ENCODE assay signal across 23 cellular contexts in genomic region chr12:53480425-53481107, GRCh38. TPM values are rescaled to one million over a fixed set of nuclear protein-coding genes. Genes with fewer than 3 reads are reported as not detected.
DNase-seq lines count a peak whose midpoint lies in the region; ATAC-seq, FAIRE-seq and TF ChIP-seq lines count a peak whose summit lies in the region.
"Had no signal": no experiment of that assay in that cellular context is flagged by ENCODE, and none has a peak within 500 bp of the region (broad histone marks: within the 10 kb centered on the region; RNA-seq: fewer than 3 reads in every experiment).

No MANE protein-coding gene starts in this region.

- H2BK15ac ChIP-seq in neuronal stem cell (ENCODE audit: low read length), result no peak overlapping the region

- BruUV-seq in K562 (replicated peaks; lab: Mats Ljungman, UMichigan), result no TSS peak

- peak; percentile 35 for DNase-seq in ELR (ENCODE audit: low read depth)
- no peak for DNase-seq in K562 (ENCODE audit: extremely low read depth in 1 of 4, low spot score in 3 of 4)
- DNase-seq in neuronal stem cell (ENCODE audit: low spot score), result no peak
- DNase-seq in cortex of kidney (lab: John Stamatoyannopoulos, UW), result no peak
- no peak for DNase-seq in T-cell
- DNase-seq in HUDEP-2 (lab: John Stamatoyannopoulos, UW; ENCODE audit: unreplicated experiment in 76 of 76), result no peak
- DNase-seq: activated CD4-positive, alpha-beta T cell treated with anti-CD3 and anti-CD28 coated beads for 48 hours; activated CD8-positive, alpha-beta memory T cell treated with anti-CD3 and anti-CD28 coated beads, Interleukin-2, amount 50 U/mL, for 4 hours; activated naive CD4-positive, alpha-beta T cell treated with anti-CD3 and anti-CD28 coated beads, Interleukin-2, amount 50 U/mL, for 16 hours; DND-41; H7; KBM-7; NCI-H2107; NCI-H524 treated with DMSO at 0.1 percent for 48 hours; stimulated activated naive CD4-positive, alpha-beta T cell treated with Interleukin-2 at 50 U/mL for 16 hours; upper lobe of left lung had no signal

- TF ChIP-seq CTCF in KMS-11 (conservative IDR thresholded peaks at IDR 0.05; ENCODE audit: low read depth, low read length), result 0 out of 2 replicates have a peak, but pooled peaks have one; percentile 13
- TF ChIP-seq CTCF in K562 (IDR thresholded peaks at IDR 0.05 in 2 of 3, conservative IDR thresholded peaks at IDR 0.05 in 1 of 3; ENCODE audit: insufficient read depth in 2 of 3, low read depth in 1 of 3, low read length in 3 of 3), result no peak

- H3K4me2 ChIP-seq in KMS-11, result peak overlapping the region; percentile 86
- H3K4me2 ChIP-seq in K562 (ENCODE audit: insufficient read depth, low read length), result no peak overlapping the region
- no peak overlapping the region for H3K4me2 ChIP-seq in neuronal stem cell (ENCODE audit: insufficient read depth, low read length, poor library complexity, severe bottlenecking)

- no peak overlapping the region for H2BK12ac ChIP-seq in neuronal stem cell (ENCODE audit: low read length)

- WGBS in K562 (ENCODE audit: insufficient coverage, low coverage, missing lambda C conversion rate), result 56% methylated on average over 6 of the region's 7 CpGs
- WGBS in neuronal stem cell (ENCODE audit: extremely low coverage in 2 of 2, insufficient read length in 2 of 2, insufficient replicate concordance in 1 of 2), 2 donors, result no CpG with 5 or more reads among the region's 7 CpGs

- H3K4me3 ChIP-seq in KMS-11 (IDR thresholded peaks at IDR 0.05; ENCODE audit: insufficient read depth, low read depth, low read length), result no peak overlapping the region
- no peak overlapping the region for H3K4me3 ChIP-seq in K562
- H3K4me3 ChIP-seq in neuronal stem cell (ENCODE audit: low read length in 2 of 2), result no peak overlapping the region
- H3K4me3 ChIP-seq: upper lobe of left lung had no signal

- no peak overlapping the region for H3K4me3 Mint-ChIP-seq in T-cell

- H3K36me3 ChIP-seq in KMS-11 (ENCODE audit: insufficient read depth), result peaks cover 64% of the 10 kb centered on the region
- peaks cover 94% of the 10 kb centered on the region for H3K36me3 ChIP-seq in K562 (ENCODE audit: control insufficient read depth, insufficient read depth, low read length)
- H3K36me3 ChIP-seq in neuronal stem cell (replicated peaks in 1 of 2; ENCODE audit: control insufficient read depth in 2 of 2, insufficient read depth in 2 of 2, low read length in 2 of 2), result peaks cover 62 to 97% of the 10 kb centered on the region in 2 donors

- TF ChIP-seq POLR2A in K562 (conservative IDR thresholded peaks at IDR 0.05), result peak; percentile 37

- H3K27ac ChIP-seq in KMS-11 (peak overlapping the region; percentile 33; the same call in 1 of the 2 replicates), K562 (ENCODE audit: extremely low read depth, low read depth, low read length) (no peak overlapping the region), neuronal stem cell (replicated peaks; ENCODE audit: low read length) (peak overlapping the region; percentile 56)

- no peak for TF ChIP-seq EP300 in K562 (IDR thresholded peaks at IDR 0.05; ENCODE audit: low read length)

- H3K79me1 ChIP-seq in neuronal stem cell (ENCODE audit: low read depth, low read length), result peaks cover 2% of the 10 kb centered on the region

- no peak for FAIRE-seq in K562 (lab: Jason Lieb, UNC)
- FAIRE-seq: endometrium, TTC549 had no signal

- H3K79me2 ChIP-seq in KMS-11 (ENCODE audit: insufficient read depth, low read depth) (peaks cover 49% of the 10 kb centered on the region), K562 (ENCODE audit: control insufficient read depth, insufficient read depth, low read length) (peaks cover 24% of the 10 kb centered on the region)

- peaks cover 29% of the 10 kb centered on the region for H3K36me3 Mint-ChIP-seq in T-cell

- H2AFZ ChIP-seq in KMS-11 (ENCODE audit: low read depth), result no peak overlapping the region
- no peak overlapping the region for H2AFZ ChIP-seq in K562 (ENCODE audit: low read depth, low read length)
- H2AFZ ChIP-seq in neuronal stem cell (ENCODE audit: low read length), result no peak overlapping the region

- H3K9me3 Mint-ChIP-seq in T-cell, result no peaks in the 10 kb centered on the region

- H4K20me1 ChIP-seq in KMS-11 (ENCODE audit: insufficient read depth), result peaks cover 34% of the 10 kb centered on the region
- H4K20me1 ChIP-seq in K562 (replicated peaks; ENCODE audit: control insufficient read depth, insufficient read depth, low read length), result peaks cover 25% of the 10 kb centered on the region

- no peak overlapping the region for H4K91ac ChIP-seq in neuronal stem cell (ENCODE audit: low read depth, low read length, poor library complexity)

- no peak overlapping the region for H3K14ac ChIP-seq in neuronal stem cell (ENCODE audit: low read length)

- no peak overlapping the region for H3K4ac ChIP-seq in neuronal stem cell (ENCODE audit: low read length)

- H3K23ac ChIP-seq in neuronal stem cell (ENCODE audit: low read depth, low read length, poor library complexity), result no peak overlapping the region

- no peak for TF ChIP-seq RAD21 in K562 (CRISPR knock-in tag; conservative IDR thresholded peaks at IDR 0.05 in 1 of 2, IDR thresholded peaks at IDR 0.05 in 1 of 2)

- no peak overlapping the region for H2BK120ac ChIP-seq in neuronal stem cell (ENCODE audit: low read depth, low read length)

- CTCF ChIA-PET in K562 (lab: Yijun Ruan, JAX; ENCODE audit: low intra/inter-chr PET ratio) (no interaction called here), T-cell (lab: Charles Lee) (interaction anchor here in 1 of 2 donors (1.1 kb wide), 1 partner anchor 17 kb away, joined by 3 read pairs; no protein-coding TSS in a partner anchor)

- H3K9ac ChIP-seq in KMS-11 (no peak overlapping the region), K562 (ENCODE audit: insufficient read depth in 1 of 2, low read depth in 2 of 2, low read length in 2 of 2) (no peak overlapping the region), neuronal stem cell (ENCODE audit: low read depth, low read length, poor library complexity) (no peak overlapping the region)

- in situ Hi-C loops in K562 (cut with MboI), result no loop called here

- POLR2A ChIA-PET in K562 (lab: Yijun Ruan, JAX) (interaction anchor here (1.9 to 7.1 kb wide), 5 partner anchors 9 to 21 kb away, joined by 11 to 99 read pairs (median 18); partner anchors contain the start of gene TARBP2), T-cell (lab: Charles Lee) (no interaction called here)

- H4K8ac ChIP-seq in neuronal stem cell (ENCODE audit: low read depth, low read length), result no peak overlapping the region

- no peaks in the 10 kb centered on the region for H3K27me3 Mint-ChIP-seq in T-cell

- H3K9me1 ChIP-seq in K562 (ENCODE audit: control insufficient read depth, insufficient read depth, low read length), result peaks cover 3% of the 10 kb centered on the region

- H3K9me3 ChIP-seq in K562 (replicated peaks; ENCODE audit: control insufficient read depth, insufficient read depth, low read depth, low read length), result no peaks in the 10 kb centered on the region
- no peaks in the 10 kb centered on the region for H3K9me3 ChIP-seq in neuronal stem cell (replicated peaks in 1 of 2; ENCODE audit: control insufficient read depth in 2 of 2, insufficient read depth in 1 of 2, low read depth in 1 of 2, low read length in 2 of 2)
- H3K9me3 ChIP-seq: upper lobe of left lung had no signal

- H3K27ac Mint-ChIP-seq in T-cell, result peak overlapping the region in 1 of 2 donors; percentile 31

- H2AK5ac ChIP-seq in neuronal stem cell (ENCODE audit: low read depth, low read length), result no peak overlapping the region

- ATAC-seq in K562 (no peak), GM21723 (IDR thresholded peaks at IDR 0.05; ENCODE audit: unreplicated experiment) (no peak), T-cell (replicated peaks in 1 of 4) (no peak)

- no peak overlapping the region for H2BK5ac ChIP-seq in neuronal stem cell (ENCODE audit: low read length)

- no peak overlapping the region for H3K18ac ChIP-seq in neuronal stem cell (ENCODE audit: low read length)

- H3K4me1 Mint-ChIP-seq in T-cell, result peaks cover 13 to 23% (median 15%) of the 10 kb centered on the region in 3 donors

- intact Hi-C loops in K562 (cut with micrococcal nuclease), result no loop called here

- H3K27me3 ChIP-seq in KMS-11 (ENCODE audit: insufficient read depth, low read depth), result no peaks in the 10 kb centered on the region
- no peaks in the 10 kb centered on the region for H3K27me3 ChIP-seq in K562 (ENCODE audit: control insufficient read depth in 2 of 2, insufficient read depth in 2 of 2, low read length in 2 of 2)
- H3K27me3 ChIP-seq in neuronal stem cell (ENCODE audit: control insufficient read depth in 3 of 3, insufficient read depth in 3 of 3, low read depth in 1 of 3, low read length in 3 of 3), result no peaks in the 10 kb centered on the region
- H3K27me3 ChIP-seq: upper lobe of left lung had no signal

- H3K4me1 ChIP-seq in KMS-11 (ENCODE audit: low read depth, poor library complexity, severe bottlenecking) (peaks cover 67% of the 10 kb centered on the region), K562 (replicated peaks in 1 of 2; ENCODE audit: control insufficient read depth in 2 of 2, insufficient read depth in 2 of 2, low read length in 2 of 2) (peaks cover 0 to 8% of the 10 kb centered on the region in 2 experiments; a peak in 3 of 5 replicates), neuronal stem cell (ENCODE audit: control insufficient read depth in 2 of 2, insufficient read depth in 1 of 2, low read depth in 1 of 2, low read length in 2 of 2) (peaks cover 5 to 13% of the 10 kb centered on the region in 2 donors)

RNA-seq across cellular contexts. Expression of gene MAP3K12, which starts 18.7 kb away (rescaled TPM):
- total RNA-seq in K562 (2011; cell fraction: chromatin; rRNA removed; ENCODE audit: low replicate concordance), result 10.8 and 23.0 TPM in 2 replicates
- 12.2 and 17.2 TPM in 2 replicates for total RNA-seq in K562 (2011; cell fraction: nucleolus; rRNA removed)
- total RNA-seq in K562 (2011; cell fraction: nucleoplasm; rRNA removed), result 9.6 and 12.4 TPM in 2 replicates
- 1.1 and 1.3 TPM in 2 replicates for total RNA-seq in K562 (2014; rRNA removed)
- 0.93 and 1.1 TPM in 2 replicates for total RNA-seq in K562 (2014; rRNA removed; fragmentation: Illumina TruSeq; extraction: Trizol)
- total RNA-seq in K562 (2015; rRNA removed; fragmentation: Illumina TruSeq; extraction: Trizol), result 1.6 and 1.9 TPM in 2 replicates
- total RNA-seq in K562 (2021), result 2.1 and 2.6 TPM in 2 replicates
- polyA plus RNA-seq in K562 (2011; rRNA removed), result 1.7 and 2.2 TPM in 2 replicates
- 1.7 and 3.8 TPM in 2 replicates for polyA plus RNA-seq in K562 (2011; cell fraction: cytosol; rRNA removed)
- 15.6 and 23.0 TPM in 2 replicates for polyA plus RNA-seq in K562 (2011; cell fraction: nucleus; rRNA removed)
- polyA plus RNA-seq in K562 (2012), result 4.6 and 6.4 TPM in 2 replicates
- 1.3 and 1.8 TPM in 2 replicates for polyA plus RNA-seq in K562 (2014; fragmentation: Illumina TruSeq; extraction: Trizol)
- under 1 TPM; 0.10 to 0.46 TPM for polyA plus RNA-seq in K562 (2014; fragmentation: Nextera tagmentation; extraction: Ambion mirVana)
- 1.1 and 2.4 TPM in 2 replicates for polyA plus RNA-seq in K562 (2014; rRNA removed)
- 1.8 and 2.8 TPM in 2 replicates for polyA minus RNA-seq in K562 (2011; rRNA and poly(A)+ RNA removed)
- polyA minus RNA-seq in K562 (2011; cell fraction: cytosol; rRNA and poly(A)+ RNA removed), result 1.4 and 1.5 TPM in 2 replicates
- 3.4 TPM in 2 replicates for polyA minus RNA-seq in K562 (2011; cell fraction: nucleus; rRNA and poly(A)+ RNA removed)
- 20.6 TPM for polyA plus RNA-seq in neuronal stem cell (2013, experiment 1 of 2)
- 19.7 TPM for polyA plus RNA-seq in neuronal stem cell (2013, experiment 2 of 2)
- 10 to 100 TPM; 21.4 to 29.9 (median 25.9) TPM for total RNA-seq in T-cell

RNA-seq across cellular contexts. Expression of gene TARBP2, which starts 20.5 kb away (rescaled TPM):
- 87.5 and 179 TPM in 2 replicates for total RNA-seq in K562 (2011; cell fraction: chromatin; rRNA removed; ENCODE audit: low replicate concordance)
- total RNA-seq in K562 (2011; cell fraction: nucleolus; rRNA removed), result 124 and 126 TPM in 2 replicates
- total RNA-seq in K562 (2011; cell fraction: nucleoplasm; rRNA removed), result 113 and 115 TPM in 2 replicates
- total RNA-seq in K562 (2014; rRNA removed) (63.1 and 75.7 TPM in 2 replicates), K562 (2014; rRNA removed; fragmentation: Illumina TruSeq; extraction: Trizol) (21.0 and 25.2 TPM in 2 replicates), K562 (2015; rRNA removed; fragmentation: Illumina TruSeq; extraction: Trizol) (54.6 and 56.5 TPM in 2 replicates), K562 (2021) (55.4 and 59.2 TPM in 2 replicates), T-cell (10 to 100 TPM; 31.4 to 44.7 (median 39.1) TPM)
- polyA plus RNA-seq in K562 (2011; rRNA removed) (40.4 and 55.0 TPM in 2 replicates), K562 (2014; fragmentation: Illumina TruSeq; extraction: Trizol) (44.6 and 51.6 TPM in 2 replicates), K562 (2014; fragmentation: Nextera tagmentation; extraction: Ambion mirVana) (10 to 100 TPM in 1 of 2 experiments, 1 to 10 TPM in 1; 5.6 to 16.6 TPM), K562 (2014; rRNA removed) (68.7 and 69.0 TPM in 2 replicates)
- polyA plus RNA-seq in K562 (2011; cell fraction: cytosol; rRNA removed), result 69.6 and 99.9 TPM in 2 replicates
- polyA plus RNA-seq in K562 (2011; cell fraction: nucleus; rRNA removed), result 222 and 277 TPM in 2 replicates
- 56.1 and 59.4 TPM in 2 replicates for polyA plus RNA-seq in K562 (2012)
- 20.1 and 22.4 TPM in 2 replicates for polyA minus RNA-seq in K562 (2011; rRNA and poly(A)+ RNA removed)
- polyA minus RNA-seq in K562 (2011; cell fraction: cytosol; rRNA and poly(A)+ RNA removed), result 17.8 and 20.6 TPM in 2 replicates
- polyA minus RNA-seq in K562 (2011; cell fraction: nucleus; rRNA and poly(A)+ RNA removed), result 45.2 and 71.4 TPM in 2 replicates
- polyA plus RNA-seq in neuronal stem cell (2013, experiment 1 of 2), result 30.1 TPM
- polyA plus RNA-seq in neuronal stem cell (2013, experiment 2 of 2), result 30.0 TPM

RNA-seq across cellular contexts. Expression of gene NPFF, which starts 26.7 kb away (rescaled TPM):
- not detected in 2 replicates for total RNA-seq in K562 (2011; cell fraction: chromatin; rRNA removed; ENCODE audit: low replicate concordance)
- not detected in 2 replicates for total RNA-seq in K562 (2011; cell fraction: nucleolus; rRNA removed)
- not detected in 2 replicates for total RNA-seq in K562 (2011; cell fraction: nucleoplasm; rRNA removed)
- total RNA-seq in K562 (2014; rRNA removed), result not detected in 2 replicates
- not detected in 2 replicates for total RNA-seq in K562 (2014; rRNA removed; fragmentation: Illumina TruSeq; extraction: Trizol)
- not detected in 2 replicates for total RNA-seq in K562 (2015; rRNA removed; fragmentation: Illumina TruSeq; extraction: Trizol)
- total RNA-seq in K562 (2021), result not detected in 2 replicates
- polyA plus RNA-seq in K562 (2011; rRNA removed), result not detected in 2 replicates
- polyA plus RNA-seq in K562 (2011; cell fraction: cytosol; rRNA removed), result 0.28 TPM in 1 of 2 replicates, not detected in the other
- not detected in 2 replicates for polyA plus RNA-seq in K562 (2011; cell fraction: nucleus; rRNA removed)
- polyA plus RNA-seq in K562 (2012), result 0.55 TPM in 1 of 2 replicates, not detected in the other
- polyA plus RNA-seq in K562 (2014; fragmentation: Illumina TruSeq; extraction: Trizol), result 0.55 TPM in 1 of 2 replicates, not detected in the other
- under 1 TPM in 1 of 2 experiments, not detected in 1; 0.15 TPM for polyA plus RNA-seq in K562 (2014; fragmentation: Nextera tagmentation; extraction: Ambion mirVana)
- 1.2 TPM in 1 of 2 replicates, not detected in the other for polyA plus RNA-seq in K562 (2014; rRNA removed)
- polyA minus RNA-seq in K562 (2011; rRNA and poly(A)+ RNA removed), result not detected in 2 replicates
- polyA minus RNA-seq in K562 (2011; cell fraction: cytosol; rRNA and poly(A)+ RNA removed), result not detected in 2 replicates
- not detected in 2 replicates for polyA minus RNA-seq in K562 (2011; cell fraction: nucleus; rRNA and poly(A)+ RNA removed)
- polyA plus RNA-seq in neuronal stem cell (2013, experiment 1 of 2), result 0.17 TPM
- polyA plus RNA-seq in neuronal stem cell (2013, experiment 2 of 2), result not detected
- not detected for total RNA-seq in T-cell
- total RNA-seq: fibroblast of villous mesenchyme, H7, mesenteric fat pad, renal cortical epithelial cell had no signal

RNA-seq across cellular contexts. Expression of gene PCBP2, which starts 28.7 kb away (rescaled TPM):
- total RNA-seq in K562 (2011; cell fraction: chromatin; rRNA removed; ENCODE audit: low replicate concordance), result 880 and 1,252 TPM in 2 replicates
- total RNA-seq in K562 (2011; cell fraction: nucleolus; rRNA removed), result 429 and 447 TPM in 2 replicates
- total RNA-seq in K562 (2011; cell fraction: nucleoplasm; rRNA removed), result 778 and 1,039 TPM in 2 replicates
- total RNA-seq in K562 (2014; rRNA removed), result 130 and 137 TPM in 2 replicates
- 190 and 191 TPM in 2 replicates for total RNA-seq in K562 (2014; rRNA removed; fragmentation: Illumina TruSeq; extraction: Trizol)
- 181 and 194 TPM in 2 replicates for total RNA-seq in K562 (2015; rRNA removed; fragmentation: Illumina TruSeq; extraction: Trizol)
- 748 and 810 TPM in 2 replicates for total RNA-seq in K562 (2021)
- 340 and 350 TPM in 2 replicates for polyA plus RNA-seq in K562 (2011; rRNA removed)
- polyA plus RNA-seq in K562 (2011; cell fraction: cytosol; rRNA removed), result 351 and 484 TPM in 2 replicates
- 548 and 674 TPM in 2 replicates for polyA plus RNA-seq in K562 (2011; cell fraction: nucleus; rRNA removed)
- polyA plus RNA-seq in K562 (2012), result 804 and 1,240 TPM in 2 replicates
- 802 and 831 TPM in 2 replicates for polyA plus RNA-seq in K562 (2014; fragmentation: Illumina TruSeq; extraction: Trizol)
- 100 to 1,000 TPM; 254 to 328 TPM for polyA plus RNA-seq in K562 (2014; fragmentation: Nextera tagmentation; extraction: Ambion mirVana)
- polyA plus RNA-seq in K562 (2014; rRNA removed), result 356 and 362 TPM in 2 replicates
- polyA minus RNA-seq in K562 (2011; rRNA and poly(A)+ RNA removed), result 583 and 666 TPM in 2 replicates
- 634 and 719 TPM in 2 replicates for polyA minus RNA-seq in K562 (2011; cell fraction: cytosol; rRNA and poly(A)+ RNA removed)
- 190 and 332 TPM in 2 replicates for polyA minus RNA-seq in K562 (2011; cell fraction: nucleus; rRNA and poly(A)+ RNA removed)
- polyA plus RNA-seq in neuronal stem cell (2013, experiment 1 of 2), result 903 TPM
- polyA plus RNA-seq in neuronal stem cell (2013, experiment 2 of 2), result 910 TPM
- 1,000 to 10,000 TPM in 2 of 5 donors, 100 to 1,000 TPM in 3; 707 to 1,066 (median 764) TPM for total RNA-seq in T-cell

RNA-seq across cellular contexts. Expression of gene PRR13, which starts 39.0 kb away (rescaled TPM):
- total RNA-seq in K562 (2011; cell fraction: chromatin; rRNA removed; ENCODE audit: low replicate concordance), result 126 and 173 TPM in 2 replicates
- 112 and 130 TPM in 2 replicates for total RNA-seq in K562 (2011; cell fraction: nucleolus; rRNA removed)
- 168 and 231 TPM in 2 replicates for total RNA-seq in K562 (2011; cell fraction: nucleoplasm; rRNA removed)
- 117 and 153 TPM in 2 replicates for total RNA-seq in K562 (2014; rRNA removed)
- 202 and 204 TPM in 2 replicates for total RNA-seq in K562 (2014; rRNA removed; fragmentation: Illumina TruSeq; extraction: Trizol)
- total RNA-seq in K562 (2015; rRNA removed; fragmentation: Illumina TruSeq; extraction: Trizol), result 226 and 244 TPM in 2 replicates
- 329 and 341 TPM in 2 replicates for total RNA-seq in K562 (2021)
- polyA plus RNA-seq in K562 (2011; rRNA removed), result 209 and 216 TPM in 2 replicates
- polyA plus RNA-seq in K562 (2011; cell fraction: cytosol; rRNA removed), result 197 and 292 TPM in 2 replicates
- 86.9 and 121 TPM in 2 replicates for polyA plus RNA-seq in K562 (2011; cell fraction: nucleus; rRNA removed)
- polyA plus RNA-seq in K562 (2012), result 406 and 466 TPM in 2 replicates
- polyA plus RNA-seq in K562 (2014; fragmentation: Illumina TruSeq; extraction: Trizol), result 527 and 637 TPM in 2 replicates
- polyA plus RNA-seq in K562 (2014; fragmentation: Nextera tagmentation; extraction: Ambion mirVana), result 100 to 1,000 TPM; 570 to 835 TPM
- polyA plus RNA-seq in K562 (2014; rRNA removed), result 285 and 301 TPM in 2 replicates
- polyA minus RNA-seq in K562 (2011; rRNA and poly(A)+ RNA removed), result 115 and 148 TPM in 2 replicates
- 79.5 and 100 TPM in 2 replicates for polyA minus RNA-seq in K562 (2011; cell fraction: cytosol; rRNA and poly(A)+ RNA removed)
- 31.2 and 56.0 TPM in 2 replicates for polyA minus RNA-seq in K562 (2011; cell fraction: nucleus; rRNA and poly(A)+ RNA removed)
- 119 TPM for polyA plus RNA-seq in neuronal stem cell (2013, experiment 1 of 2)
- polyA plus RNA-seq in neuronal stem cell (2013, experiment 2 of 2), result 121 TPM
- total RNA-seq in T-cell, result 100 to 1,000 TPM; 175 to 215 (median 187) TPM
